8 cellular contexts compared by ENCODE assay signal in the genomic region with DNA sequence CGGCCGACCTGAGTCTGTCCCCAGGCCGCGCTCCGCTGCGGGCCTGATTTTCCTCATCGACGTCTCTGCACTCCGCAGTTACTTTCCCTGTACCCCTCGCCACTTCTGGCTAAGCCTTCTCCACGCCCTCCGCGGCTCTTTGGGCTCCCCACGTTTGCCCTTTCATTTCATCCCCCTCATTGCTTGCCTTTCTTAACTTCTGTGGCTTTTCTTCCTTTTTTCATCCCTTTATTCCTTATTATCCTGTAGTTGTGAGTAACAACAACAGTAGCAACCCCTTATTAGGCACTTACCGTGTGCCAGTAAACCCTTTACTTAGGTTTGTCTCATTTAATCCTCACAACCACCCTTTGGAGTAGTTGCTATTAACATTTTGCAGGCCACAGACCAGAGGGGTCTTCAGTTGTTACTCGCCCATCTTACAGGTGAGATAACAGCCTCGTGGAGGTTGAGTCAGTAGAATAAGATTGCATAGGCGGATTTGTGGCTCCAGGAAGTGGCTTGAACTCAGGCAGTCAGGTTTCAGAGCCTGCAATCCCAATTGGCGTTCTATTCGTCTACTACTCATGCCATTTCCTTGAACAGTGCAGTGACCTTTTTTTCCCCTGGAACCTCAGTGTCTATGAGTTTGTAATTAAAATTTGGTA. TPM values are rescaled to one million over a fixed set of nuclear protein-coding genes. Genes with fewer than 3 reads are reported as not detected.
DNase-seq lines count a peak whose midpoint lies in the region; ATAC-seq and TF ChIP-seq lines count a peak whose summit lies in the region.

No MANE protein-coding gene starts in this region.

- CTCF ChIA-PET in BJ (lab: Yijun Ruan, JAX): interaction anchor here (1.3 to 1.4 kb wide), 2 partner anchors 11 to 20 kb away, joined by 3 to 5 read pairs; no protein-coding TSS in a partner anchor

- H3K4me1 Mint-ChIP-seq in type B pancreatic cell (ENCODE audit: unreplicated experiment): peaks cover 24% of the 10 kb centered on the region

- H3K27me3 ChIP-seq in BJ (ENCODE audit: control insufficient read depth, insufficient read depth, low read length) (no peaks in the 10 kb centered on the region), mucosa of stomach (ENCODE audit: control insufficient read depth, insufficient read depth, low read length) (no peaks in the 10 kb centered on the region)

- H3K36me3 ChIP-seq in BJ (ENCODE audit: control insufficient read depth, insufficient read depth, low read length) (no peaks in the 10 kb centered on the region), mucosa of stomach (ENCODE audit: control insufficient read depth, insufficient read depth, low read length) (no peaks in the 10 kb centered on the region)

- peak overlapping the region; percentile 96 for H3K4me3 Mint-ChIP-seq in type B pancreatic cell

- peak overlapping the region; percentile 99 for H3K4me3 ChIP-seq in BJ (ENCODE audit: low read depth, low read length)
- H3K4me3 ChIP-seq in choroid plexus epithelial cell (ENCODE audit: low read depth, low read length): peak overlapping the region; percentile 100
- H3K4me3 ChIP-seq in mucosa of stomach (ENCODE audit: low read length): peak overlapping the region; percentile 86

- peaks cover 16% of the 10 kb centered on the region for H3K4me1 ChIP-seq in mucosa of stomach (ENCODE audit: control insufficient read depth, insufficient read depth, low read length)

- POLR2A ChIA-PET in BJ (lab: Charles Lee): no interaction called here

- H3K9me3 ChIP-seq in mucosa of stomach (ENCODE audit: control insufficient read depth, low read length): no peaks in the 10 kb centered on the region

- H3K27ac Mint-ChIP-seq in type B pancreatic cell: peak overlapping the region; percentile 99

- peak; percentile 30 for ATAC-seq in GM18907 (IDR thresholded peaks at IDR 0.05; ENCODE audit: unreplicated experiment)
- peak; percentile 34 for ATAC-seq in HG03159 (IDR thresholded peaks at IDR 0.05; ENCODE audit: unreplicated experiment)

- H3K9me3 Mint-ChIP-seq in type B pancreatic cell: no peaks in the 10 kb centered on the region

- H3K27me3 Mint-ChIP-seq in type B pancreatic cell: peaks cover 4% of the 10 kb centered on the region

- in situ Hi-C loops in SK-MEL-5 (cut with HindIII; ENCODE audit: low pct_unique_long_range_greater_than_20kb, low sequenced_read_pairs): no loop called here

- DNase-seq in BJ (ENCODE audit: low read depth) (no peak), SK-MEL-5 (ENCODE audit: low read depth, low spot score) (peak; percentile 38), choroid plexus epithelial cell (ENCODE audit: low read depth) (peak; percentile 59), type B pancreatic cell (ENCODE audit: extremely low spot score, unreplicated experiment) (no peak)
- no peak for DNase-seq in effector CD8-positive, alpha-beta T cell (lab: John Stamatoyannopoulos, UW)

- no peaks in the 10 kb centered on the region for H3K36me3 Mint-ChIP-seq in type B pancreatic cell

- H3K9ac ChIP-seq in mucosa of stomach (ENCODE audit: low read length): peak overlapping the region; percentile 92

- TF ChIP-seq CTCF in BJ (IDR thresholded peaks at IDR 0.05; ENCODE audit: insufficient read depth, low read depth, low read length) (no peak), choroid plexus epithelial cell (conservative IDR thresholded peaks at IDR 0.05; ENCODE audit: low read depth, low read length) (no peak), type B pancreatic cell (conservative IDR thresholded peaks at IDR 0.05) (no peak)

RNA-seq across cellular contexts. Expression of a gene that starts 0.7 kb away (rescaled TPM):
- polyA plus RNA-seq in BJ (2011; rRNA removed): 34.9 and 35.9 TPM in 2 replicates
- polyA minus RNA-seq in BJ (2011; rRNA and poly(A)+ RNA removed): 48.3 and 73.4 TPM in 2 replicates
- 34.1 and 41.3 TPM in 2 replicates for total RNA-seq in SK-MEL-5 (2014; rRNA removed; shearing (Covaris generic))
- 31.1 and 41.7 TPM in 2 replicates for polyA plus RNA-seq in SK-MEL-5 (2015; cell fraction: cytosol; rRNA removed)
- 329 and 344 TPM in 2 replicates for polyA plus RNA-seq in SK-MEL-5 (2015; cell fraction: nucleus; rRNA removed)
- total RNA-seq in type B pancreatic cell (ENCODE audit: low replicate concordance): 72.8 and 101 TPM in 2 replicates

Comparison
In these comparisons a context has a peak if more than half of its experiments do, and no peak if none do; other contexts are left out.
1. DNase-seq: peak in SK-MEL-5 (single experiment) and choroid plexus epithelial cell (single experiment); none in BJ (single experiment), type B pancreatic cell (single experiment) and effector CD8-positive, alpha-beta T cell (single experiment).
2. Peak in every context shown above with its lines, with median percentiles within 50 percentile points of each other: H3K4me3 ChIP-seq.